Comparison of ENCODE assay signal across 8 cellular contexts in the genomic region with DNA sequence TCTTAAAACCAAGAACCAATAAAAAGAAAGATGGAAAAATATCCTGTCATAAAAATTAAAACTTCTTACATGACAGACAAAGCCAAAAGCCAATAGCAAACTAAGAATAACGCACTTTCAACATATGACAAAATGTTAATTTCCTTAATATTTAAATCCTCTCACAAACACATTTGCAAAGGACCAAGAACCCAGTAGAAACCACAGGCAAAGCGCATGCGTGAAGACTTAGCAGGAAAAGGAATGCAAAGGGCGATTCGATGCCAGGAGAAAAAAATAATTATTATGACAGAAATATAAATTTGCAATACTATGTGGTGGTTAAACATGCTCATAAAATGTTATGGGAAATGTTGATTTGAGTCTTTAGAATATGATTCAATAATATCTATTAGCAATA. TPM values are rescaled to one million over a fixed set of nuclear protein-coding genes. Genes with fewer than 3 reads are reported as not detected.
"Had no signal": no experiment of that assay in that cellular context is flagged by ENCODE, and none has a peak within 500 bp of the region (broad histone marks: within the 10 kb centered on the region; RNA-seq: fewer than 3 reads in every experiment).

No MANE protein-coding gene starts in this region.

- ATAC-seq: GM12878 had no signal

- FAIRE-seq: G401.6, GM12878, GM12891, GM12892, GM18507, GM19239 had no signal

- H3K4me3 ChIP-seq: GM12878 had no signal

- DNase-seq: GDM1, GF-D8 had no signal

RNA-seq across cellular contexts. Expression of a gene that starts 39.9 kb away (rescaled TPM):
- total RNA-seq: GM12878 had no signal
- polyA plus RNA-seq: GM12878 had no signal
